ENCODE assay signal across 1 cellular context in the genomic region with DNA sequence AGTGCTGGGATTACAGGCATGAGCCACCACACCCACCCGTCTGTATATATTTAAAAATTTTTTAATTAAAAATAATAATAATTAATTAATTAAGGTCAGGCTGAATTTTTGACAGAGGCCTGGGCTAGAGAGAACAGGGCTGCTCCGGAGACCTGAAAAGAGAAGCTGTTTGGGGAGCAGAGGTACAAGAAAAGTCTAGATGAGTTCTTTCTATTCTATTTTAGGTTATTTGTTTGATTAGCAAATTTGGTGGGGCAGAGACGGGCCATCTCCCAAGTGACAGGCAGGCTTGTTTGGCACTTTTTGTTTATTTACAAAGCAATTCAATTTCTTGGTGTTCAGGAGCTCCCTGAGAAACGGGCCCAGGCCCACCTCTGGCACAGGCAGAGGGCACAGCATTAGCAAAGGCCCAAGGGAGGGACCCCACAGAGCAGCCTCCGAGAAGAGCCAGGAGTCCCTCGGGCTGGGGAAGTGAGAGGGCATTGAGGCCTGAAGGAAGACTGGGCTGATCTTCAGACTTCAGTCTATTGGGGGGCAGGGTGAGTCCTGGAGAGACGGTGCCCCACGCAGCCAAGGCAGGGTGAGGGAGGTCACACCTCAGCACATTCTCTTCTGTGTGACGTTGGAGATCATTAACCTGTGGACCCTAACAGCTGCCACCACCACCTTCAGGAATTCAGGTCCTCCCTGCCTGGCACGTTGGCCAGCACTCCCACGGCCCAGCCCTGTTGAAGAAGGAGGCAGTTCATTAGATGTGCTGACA.
TF ChIP-seq lines count a peak whose summit lies in the region.

No MANE protein-coding gene starts in this region.

TF ChIP-seq in IMR-90, 13 proteins besides CTCF, POLR2A, EP300 and RAD21 (continued from another document):
- TF ChIP-seq MAFK (IDR thresholded peaks at IDR 0.05; ENCODE audit: low read depth, low read length) (no peak), USF2 (IDR thresholded peaks at IDR 0.05; ENCODE audit: low read depth, low read length) (no peak), FOS (IDR thresholded peaks at IDR 0.05; ENCODE audit: low read depth, low read length) (no peak), RCOR1 (IDR thresholded peaks at IDR 0.05; ENCODE audit: insufficient replicate concordance, low read length) (no peak), SMC3 (IDR thresholded peaks at IDR 0.05; ENCODE audit: low read depth, low read length) (no peak), CHD1 (IDR thresholded peaks at IDR 0.05; ENCODE audit: low read depth, low read length) (no peak), MAZ (IDR thresholded peaks at IDR 0.05; ENCODE audit: borderline replicate concordance, low read depth, low read length) (no peak), ELK1 (IDR thresholded peaks at IDR 0.05; ENCODE audit: borderline replicate concordance, low read depth, low read length) (no peak), CEBPB (IDR thresholded peaks at IDR 0.05; ENCODE audit: low read depth, low read length) (no peak), RFX5 (IDR thresholded peaks at IDR 0.05; ENCODE audit: low read depth, low read length) (no peak)
TF ChIP-seq in IMR-90: peak in this region for 0.
